In the genomic region with DNA sequence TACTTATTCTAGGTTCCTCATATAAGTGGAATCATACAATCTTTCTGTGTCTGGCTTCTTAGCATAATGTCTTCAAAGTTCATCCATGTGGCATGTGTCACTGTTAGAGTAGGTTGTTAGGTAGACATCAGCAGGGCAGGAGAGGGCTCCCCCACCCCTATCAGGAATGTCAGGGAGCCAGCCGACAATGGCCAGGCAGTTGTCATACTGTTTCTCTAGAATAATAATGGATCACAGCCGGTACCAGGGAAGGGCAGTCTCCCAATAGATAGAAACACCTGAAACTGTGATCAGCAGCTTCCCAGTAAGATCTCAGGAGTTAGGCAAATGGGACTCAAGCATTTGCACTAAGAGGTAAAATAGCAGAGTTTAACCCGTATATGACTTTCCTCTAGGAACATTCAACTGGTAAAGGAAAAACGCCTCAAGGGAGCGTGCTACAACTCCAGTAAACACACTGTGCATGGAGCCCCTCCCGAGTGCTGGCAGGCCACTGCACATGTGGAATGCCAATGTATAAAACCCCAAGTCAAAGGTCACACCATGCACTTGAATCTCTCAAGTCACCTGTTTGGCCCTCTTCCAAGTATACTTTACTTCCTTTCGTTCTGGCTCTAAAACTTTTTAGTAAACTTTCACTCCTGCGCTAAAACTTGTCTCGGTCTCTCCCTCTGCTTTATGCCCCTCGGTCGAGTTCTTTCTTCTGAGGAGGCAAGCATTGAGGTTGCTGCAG, we compare ENCODE assay signal across 22 cellular contexts. TPM values are rescaled to one million over a fixed set of nuclear protein-coding genes. Genes with fewer than 3 reads are reported as not detected.
A peak's percentile ranks its signal among the peaks of the same experiment; 100 is the strongest.
DNase-seq lines count a peak whose midpoint lies in the region; ATAC-seq, FAIRE-seq and TF ChIP-seq lines count a peak whose summit lies in the region.
"Had no signal": no experiment of that assay in that cellular context is flagged by ENCODE, and none has a peak within 500 bp of the region (broad histone marks: within the 10 kb centered on the region; RNA-seq: fewer than 3 reads in every experiment).

No MANE protein-coding gene starts in this region.

- no peak overlapping the region for H3K9ac ChIP-seq in neuronal stem cell (ENCODE audit: low read depth, low read length, poor library complexity)
- H3K9ac ChIP-seq: SK-N-SH had no signal

- no peak overlapping the region for H3K14ac ChIP-seq in neuronal stem cell (ENCODE audit: low read length)

- DNase-seq in HT-29 (ENCODE audit: low spot score) (peak; percentile 63), bronchial epithelial cell (ENCODE audit: low read depth) (no peak), kidney tubule cell (ENCODE audit: low spot score) (peak; percentile 16), neuronal stem cell (ENCODE audit: low spot score) (no peak), urothelium cell line (ENCODE audit: low spot score) (no peak), left ventricle myocardium inferior (no peak)
- DNase-seq: BE2C; CD4-positive, CD25-positive, alpha-beta regulatory T cell; COR-L47; DMS 273 treated with DMSO at 0.1 percent for 48 hours; DND-41; GOT3; KBM-7; MV-4-11; NCI-H1694 treated with DMSO at 0.1 percent for 48 hours; NK-92 treated with Interleukin-12 subunit alpha and Interleukin-12 subunit beta, amount 100 ng/mL, for 24 hours; OCI-M1; SHP77 treated with DMSO at 0.1 percent for 48 hours; SK-N-SH had no signal

- H4K8ac ChIP-seq in neuronal stem cell (ENCODE audit: low read depth, low read length), result no peak overlapping the region

- H3K9me3 ChIP-seq in neuronal stem cell (replicated peaks in 1 of 2; ENCODE audit: control insufficient read depth in 2 of 2, insufficient read depth in 1 of 2, low read depth in 1 of 2, low read length in 2 of 2), result peaks cover 0 to 4% of the 10 kb centered on the region in 2 donors
- H3K9me3 ChIP-seq in left ventricle myocardium inferior (replicated peaks), result no peaks in the 10 kb centered on the region
- H3K9me3 ChIP-seq: BE2C, SK-N-SH had no signal

- H3K23ac ChIP-seq in neuronal stem cell (ENCODE audit: low read depth, low read length, poor library complexity), result no peak overlapping the region

- H3K79me1 ChIP-seq in neuronal stem cell (ENCODE audit: low read depth, low read length), result no peaks in the 10 kb centered on the region

- H3K4me2 ChIP-seq in neuronal stem cell (ENCODE audit: insufficient read depth, low read length, poor library complexity, severe bottlenecking), result peak overlapping the region; percentile 11
- H3K4me2 ChIP-seq: SK-N-SH had no signal

- WGBS in neuronal stem cell (ENCODE audit: extremely low coverage in 2 of 2, insufficient read length in 2 of 2, insufficient replicate concordance in 1 of 2), 2 donors, result no CpG with 5 or more reads among the region's 11 CpGs

- H2BK15ac ChIP-seq in neuronal stem cell (ENCODE audit: low read length), result no peak overlapping the region

- no peak for ATAC-seq in HG03196 (IDR thresholded peaks at IDR 0.05; ENCODE audit: unreplicated experiment)

- no peaks in the 10 kb centered on the region for H3K4me1 ChIP-seq in neuronal stem cell (ENCODE audit: control insufficient read depth in 2 of 2, insufficient read depth in 1 of 2, low read depth in 1 of 2, low read length in 2 of 2)
- no peaks in the 10 kb centered on the region for H3K4me1 ChIP-seq in left ventricle myocardium inferior
- H3K4me1 ChIP-seq: BE2C had no signal

- no peak overlapping the region for H2AK5ac ChIP-seq in neuronal stem cell (ENCODE audit: low read depth, low read length)

- H3K27me3 ChIP-seq in bronchial epithelial cell (ENCODE audit: control insufficient read depth, insufficient read depth, low read length) (no peaks in the 10 kb centered on the region), neuronal stem cell (ENCODE audit: control insufficient read depth in 3 of 3, insufficient read depth in 3 of 3, low read depth in 1 of 3, low read length in 3 of 3) (peaks cover 0 to 6% (median 0%) of the 10 kb centered on the region in 3 experiments), left ventricle myocardium inferior (ENCODE audit: low read depth) (no peaks in the 10 kb centered on the region)
- H3K27me3 ChIP-seq: BE2C had no signal

- no peak for TF ChIP-seq CTCF in bronchial epithelial cell (IDR thresholded peaks at IDR 0.05; ENCODE audit: insufficient read depth, low read length, severe bottlenecking)
- TF ChIP-seq CTCF in left ventricle myocardium inferior (IDR thresholded peaks at IDR 0.05; ENCODE audit: borderline replicate concordance), result no peak

- H3K18ac ChIP-seq in neuronal stem cell (ENCODE audit: low read length), result no peak overlapping the region

- H2AFZ ChIP-seq in neuronal stem cell (ENCODE audit: low read length), result no peak overlapping the region

- peak; percentile 87 for FAIRE-seq in bronchial epithelial cell (lab: Jason Lieb, UNC)
- FAIRE-seq in urothelium cell line (lab: Jason Lieb, UNC), result no peak
- FAIRE-seq: A204.1 had no signal

- H3K4ac ChIP-seq in neuronal stem cell (ENCODE audit: low read length), result no peak overlapping the region

- no peak overlapping the region for H2BK12ac ChIP-seq in neuronal stem cell (ENCODE audit: low read length)

- H2BK120ac ChIP-seq in neuronal stem cell (ENCODE audit: low read depth, low read length), result no peak overlapping the region

- H3K36me3 ChIP-seq in bronchial epithelial cell (ENCODE audit: control insufficient read depth, insufficient read depth, low read length) (no peaks in the 10 kb centered on the region), neuronal stem cell (replicated peaks in 1 of 2; ENCODE audit: control insufficient read depth in 2 of 2, insufficient read depth in 2 of 2, low read length in 2 of 2) (no peaks in the 10 kb centered on the region), left ventricle myocardium inferior (no peaks in the 10 kb centered on the region)
- H3K36me3 ChIP-seq: BE2C had no signal

- H3K27ac ChIP-seq in neuronal stem cell (replicated peaks; ENCODE audit: low read length) (no peak overlapping the region), left ventricle myocardium inferior (replicated peaks) (no peak overlapping the region)

- intact Hi-C loops in left ventricle myocardium inferior (cut with micrococcal nuclease), result no loop called here

- H3K4me3 ChIP-seq in bronchial epithelial cell (ENCODE audit: low read depth, low read length) (no peak overlapping the region), neuronal stem cell (ENCODE audit: low read length in 2 of 2) (no peak overlapping the region), left ventricle myocardium inferior (no peak overlapping the region)

- H4K91ac ChIP-seq in neuronal stem cell (ENCODE audit: low read depth, low read length, poor library complexity), result no peak overlapping the region

- H2BK5ac ChIP-seq in neuronal stem cell (ENCODE audit: low read length), result no peak overlapping the region

RNA-seq across cellular contexts. Expression of gene SIRT5, which starts 29.8 kb away (rescaled TPM):
- 7.4 and 8.3 TPM in 2 replicates for total RNA-seq in HT-29 (2014; rRNA removed; shearing (Covaris generic))
- total RNA-seq in bronchial epithelial cell (10.8 and 15.7 TPM in 2 replicates), left ventricle myocardium inferior (58.0 TPM)
- 8.5 TPM for polyA plus RNA-seq in neuronal stem cell (2013, experiment 1 of 2)
- 9.1 TPM for polyA plus RNA-seq in neuronal stem cell (2013, experiment 2 of 2)

RNA-seq across cellular contexts. Expression of gene GFOD1, which starts 57.2 kb away (rescaled TPM):
- 13.3 and 13.5 TPM in 2 replicates for total RNA-seq in HT-29 (2014; rRNA removed; shearing (Covaris generic))
- total RNA-seq in bronchial epithelial cell (16.3 and 20.6 TPM in 2 replicates), left ventricle myocardium inferior (51.6 TPM)
- 1.3 TPM for polyA plus RNA-seq in neuronal stem cell (2013, experiment 1 of 2)
- 1.4 TPM for polyA plus RNA-seq in neuronal stem cell (2013, experiment 2 of 2)
- total RNA-seq: G401 had no signal

Comparison
In these comparisons a context has a peak if more than half of its experiments do, and no peak if none do; other contexts are left out.
1. DNase-seq: peak in HT-29 (single experiment) and kidney tubule cell (single experiment); none in bronchial epithelial cell (single experiment), neuronal stem cell (single experiment), urothelium cell line (single experiment) and left ventricle myocardium inferior (single experiment).